In the genomic region with DNA sequence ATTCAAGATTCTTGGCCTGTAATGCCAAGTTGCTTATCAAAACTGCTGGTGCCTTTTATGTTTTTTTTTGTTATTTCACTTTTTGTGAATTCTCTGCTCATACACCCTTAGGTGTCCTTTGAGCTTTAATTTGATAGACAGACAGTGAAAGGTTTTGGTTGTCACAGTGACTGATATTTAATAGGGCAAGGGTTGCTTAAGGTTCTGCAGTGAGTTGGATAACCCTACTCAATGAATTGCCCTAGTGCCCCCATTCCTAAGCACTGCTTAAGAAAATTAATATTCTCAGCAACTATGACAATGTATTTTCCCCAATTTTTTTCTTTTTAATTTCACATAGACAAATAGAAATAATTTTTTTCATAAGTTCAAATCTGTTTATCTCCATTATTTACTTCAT, we compare ENCODE assay signal across 37 cellular contexts.
"Had no signal": no experiment of that assay in that cellular context is flagged by ENCODE, and none has a peak within 500 bp of the region (broad histone marks: within the 10 kb centered on the region; RNA-seq: fewer than 3 reads in every experiment).

No MANE protein-coding gene starts in this region.

- ATAC-seq: activated CD8-positive, alpha-beta T cell treated with anti-CD3 and anti-CD28 coated beads for 36 hours; activated naive CD4-positive, alpha-beta T cell treated with anti-CD3 and anti-CD28 coated beads, Interleukin-2, amount 50 U/mL, for 72 hours; activated T-cell treated with anti-CD3 and anti-CD28 coated beads, Interleukin-2, amount 50 U/mL, for 4 hours; activated T-cell treated with anti-CD3 and anti-CD28 coated beads, Interleukin-2, amount 50 U/mL, for 72 hours; activated T-helper 17 cell treated with anti-CD3 and anti-CD28 coated beads, Interleukin-2, amount 50 U/mL, for 72 hours had no signal

- H3K27ac ChIP-seq: adrenal gland, cardiac muscle cell, VCaP had no signal

- FAIRE-seq: bronchial epithelial cell had no signal

- H3K27me3 Mint-ChIP-seq: activated B cell treated with CpG ODN at 0.5 μM for 24 hours; activated CD4-positive, alpha-beta memory T cell treated with anti-CD3 and anti-CD28 coated beads for 36 hours; activated CD4-positive, alpha-beta T cell treated with anti-CD3 and anti-CD28 coated beads, Interleukin-2, amount 10 ng/mL, durations not matched to agents 24 days and 14 days; activated CD8-positive, alpha-beta T cell treated with anti-CD3 and anti-CD28 coated beads for 36 hours; activated naive CD8-positive, alpha-beta T cell treated with anti-CD3 and anti-CD28 coated beads for 36 hours; activated T-helper 17 cell treated with anti-CD3 and anti-CD28 coated beads, Interleukin-2, amount 50 U/mL, for 72 hours; brain; central memory CD8-positive, alpha-beta T cell had no signal

- H3K9me3 ChIP-seq: adrenal gland had no signal

- DNase-seq: activated B cell treated with CpG ODN at 0.5 μM for 24 hours; activated CD4-positive, alpha-beta memory T cell treated with anti-CD3 and anti-CD28 coated beads for 36 hours; activated CD4-positive, alpha-beta T cell treated with anti-CD3 and anti-CD28 coated beads for 4 hours; activated CD4-positive, alpha-beta T cell treated with anti-CD3 and anti-CD28 coated beads, Interleukin-2, amount 10 ng/mL, durations not matched to agents 24 days and 14 days; activated CD4-positive, alpha-beta T cell treated with anti-CD3 and anti-CD28 coated beads, Interleukin-2, amount 50 U/mL, for 1 hour; activated CD4-positive, alpha-beta T cell treated with anti-CD3 and anti-CD28 coated beads, Interleukin-2, amount 50 U/mL, for 4 hours; activated CD4-positive, CD25-positive, alpha-beta regulatory T cell treated with anti-CD3 and anti-CD28 coated beads, Interleukin-2, amount 50 U/mL, for 72 hours; activated CD8-positive, alpha-beta memory T cell treated with anti-CD3 and anti-CD28 coated beads, Interleukin-2, amount 50 U/mL, for 4 hours; activated CD8-positive, alpha-beta T cell treated with anti-CD3 and anti-CD28 coated beads for 36 hours; activated effector memory CD4-positive, alpha-beta T cell treated with anti-CD3 and anti-CD28 coated beads, Interleukin-2, amount 50 U/mL, for 16 hours; activated gamma-delta T cell treated with Interleukin-2 at 50 U/mL for 16 hours; activated naive CD4-positive, alpha-beta T cell; activated naive CD4-positive, alpha-beta T cell treated with anti-CD3 and anti-CD28 coated beads for 36 hours; activated naive CD4-positive, alpha-beta T cell treated with anti-CD3 and anti-CD28 coated beads, Interleukin-2, amount 50 U/mL, for 16 hours; activated naive CD8-positive, alpha-beta T cell treated with anti-CD3 and anti-CD28 coated beads for 36 hours; activated T-cell treated with anti-CD3 and anti-CD28 coated beads for 4 hours; activated T-cell treated with anti-CD3 and anti-CD28 coated beads, Interleukin-2, amount 50 U/mL, for 1 hour; activated T-cell treated with anti-CD3 and anti-CD28 coated beads, Interleukin-2, amount 50 U/mL, for 4 hours; activated T-cell treated with anti-CD3 and anti-CD28 coated beads, Interleukin-2, amount 50 U/mL, for 72 hours; adrenal gland; amniotic stem cell; aorta; caudate nucleus; SW 1271; T-helper 1 cell; T-helper 2 cell; T-helper 9 cell had no signal

- H3K27ac Mint-ChIP-seq: activated B cell treated with CpG ODN at 0.5 μM for 24 hours; activated CD4-positive, alpha-beta memory T cell treated with anti-CD3 and anti-CD28 coated beads for 36 hours; activated CD4-positive, alpha-beta T cell treated with anti-CD3 and anti-CD28 coated beads, Interleukin-2, amount 10 ng/mL, durations not matched to agents 24 days and 14 days; activated CD8-positive, alpha-beta T cell treated with anti-CD3 and anti-CD28 coated beads for 36 hours; activated naive CD4-positive, alpha-beta T cell treated with anti-CD3 and anti-CD28 coated beads for 36 hours; activated naive CD4-positive, alpha-beta T cell treated with anti-CD3 and anti-CD28 coated beads, Interleukin-2, amount 50 U/mL, for 72 hours; activated naive CD8-positive, alpha-beta T cell treated with anti-CD3 and anti-CD28 coated beads for 36 hours; activated T-cell treated with anti-CD3 and anti-CD28 coated beads, Interleukin-2, amount 50 U/mL, for 72 hours; activated T-helper 1 cell treated with anti-CD3 and anti-CD28 coated beads, Interleukin-12 subunit alpha, Interleukin-12 subunit beta, Interleukin-2, Interleukin-4 antibody, amounts not matched to agents 30 ng/mL and 10 ng/mL and 1 ng/mL, durations not matched to agents 14 hours and 24 hours and 36 hours; activated T-helper 17 cell treated with anti-CD3 and anti-CD28 coated beads, Interleukin-2, amount 50 U/mL, for 72 hours; brain; T-helper 1 cell treated with Interleukin-12 subunit alpha and Interleukin-12 subunit beta and Interleukin-4 antibody, amounts not matched to agents 30 μg/mL and 1 μg/mL, for 36 hours; T-helper 2 cell treated with Interferon-gamma antibody and Interleukin-4, amounts not matched to agents 5 μg/mL and 100 μg/mL, for 36 hours had no signal

- H3K27me3 ChIP-seq: adrenal gland, cardiac muscle cell had no signal

- H3K4me3 ChIP-seq: adrenal gland, cardiac muscle cell had no signal

- H3K9me3 Mint-ChIP-seq: activated B cell treated with CpG ODN at 0.5 μM for 24 hours; activated CD4-positive, alpha-beta memory T cell treated with anti-CD3 and anti-CD28 coated beads for 36 hours; activated CD4-positive, alpha-beta T cell treated with anti-CD3 and anti-CD28 coated beads, Interleukin-2, amount 10 ng/mL, durations not matched to agents 24 days and 14 days; activated CD8-positive, alpha-beta T cell treated with anti-CD3 and anti-CD28 coated beads for 36 hours; activated naive CD4-positive, alpha-beta T cell treated with anti-CD3 and anti-CD28 coated beads for 36 hours; activated naive CD4-positive, alpha-beta T cell treated with anti-CD3 and anti-CD28 coated beads, Interleukin-2, amount 50 U/mL, for 72 hours; activated naive CD8-positive, alpha-beta T cell treated with anti-CD3 and anti-CD28 coated beads for 36 hours; activated T-cell treated with anti-CD3 and anti-CD28 coated beads, Interleukin-2, amount 50 U/mL, for 4 hours; activated T-cell treated with anti-CD3 and anti-CD28 coated beads, Interleukin-2, amount 50 U/mL, for 72 hours; activated T-helper 1 cell treated with anti-CD3 and anti-CD28 coated beads, Interleukin-12 subunit alpha, Interleukin-12 subunit beta, Interleukin-2, Interleukin-4 antibody, amounts not matched to agents 30 ng/mL and 10 ng/mL and 1 ng/mL, durations not matched to agents 14 hours and 24 hours and 36 hours; activated T-helper 17 cell treated with anti-CD3 and anti-CD28 coated beads, Interleukin-2, amount 50 U/mL, for 72 hours; central memory CD8-positive, alpha-beta T cell; T-helper 1 cell treated with Interleukin-12 subunit alpha and Interleukin-12 subunit beta and Interleukin-4 antibody, amounts not matched to agents 30 μg/mL and 1 μg/mL, for 36 hours; T-helper 2 cell treated with Interferon-gamma antibody and Interleukin-4, amounts not matched to agents 5 μg/mL and 100 μg/mL, for 36 hours had no signal

- H3K4me3 Mint-ChIP-seq: activated B cell treated with CpG ODN at 0.5 μM for 24 hours; activated CD4-positive, alpha-beta memory T cell treated with anti-CD3 and anti-CD28 coated beads for 36 hours; activated CD4-positive, alpha-beta T cell treated with anti-CD3 and anti-CD28 coated beads, Interleukin-2, amount 10 ng/mL, durations not matched to agents 24 days and 14 days; activated CD8-positive, alpha-beta T cell treated with anti-CD3 and anti-CD28 coated beads for 36 hours; activated naive CD4-positive, alpha-beta T cell treated with anti-CD3 and anti-CD28 coated beads for 36 hours; activated naive CD8-positive, alpha-beta T cell treated with anti-CD3 and anti-CD28 coated beads for 36 hours; activated T-cell treated with anti-CD3 and anti-CD28 coated beads, Interleukin-2, amount 50 U/mL, for 4 hours; activated T-cell treated with anti-CD3 and anti-CD28 coated beads, Interleukin-2, amount 50 U/mL, for 72 hours; activated T-helper 1 cell treated with anti-CD3 and anti-CD28 coated beads, Interleukin-12 subunit alpha, Interleukin-12 subunit beta, Interleukin-2, Interleukin-4 antibody, amounts not matched to agents 30 ng/mL and 10 ng/mL and 1 ng/mL, durations not matched to agents 14 hours and 24 hours and 36 hours; activated T-helper 17 cell treated with anti-CD3 and anti-CD28 coated beads, Interleukin-2, amount 50 U/mL, for 72 hours; brain; central memory CD8-positive, alpha-beta T cell; T-helper 1 cell treated with Interleukin-12 subunit alpha and Interleukin-12 subunit beta and Interleukin-4 antibody, amounts not matched to agents 30 μg/mL and 1 μg/mL, for 36 hours; T-helper 2 cell treated with Interferon-gamma antibody and Interleukin-4, amounts not matched to agents 5 μg/mL and 100 μg/mL, for 36 hours had no signal
